ENCODE assay signal across 1 cellular context in the genomic region with DNA sequence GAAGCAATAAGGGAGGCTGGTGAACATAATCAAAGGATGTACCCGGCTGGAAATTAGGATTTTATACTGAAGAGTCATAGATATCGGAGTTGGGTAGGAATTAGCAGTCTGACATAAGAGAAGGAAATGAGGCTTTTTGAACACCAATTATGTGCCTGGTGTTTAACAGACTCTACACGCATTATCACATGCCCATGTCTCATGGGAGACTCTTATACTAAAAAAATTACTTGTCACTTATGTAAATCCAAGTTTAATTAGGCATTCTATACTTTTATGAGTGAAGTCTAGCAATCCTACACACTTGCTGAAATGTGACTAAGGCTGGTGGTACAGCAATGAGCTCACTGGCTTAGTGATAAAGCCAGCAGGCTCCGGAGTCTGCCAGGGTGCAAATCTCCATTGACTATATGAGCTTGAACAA.
TF ChIP-seq lines count a peak whose summit lies in the region.

No MANE protein-coding gene starts in this region.

TF ChIP-seq in IMR-90, 13 proteins besides CTCF, POLR2A, EP300 and RAD21:
- no peak for TF ChIP-seq RFX5 (IDR thresholded peaks at IDR 0.05; ENCODE audit: low read depth, low read length)
- TF ChIP-seq CEBPB (IDR thresholded peaks at IDR 0.05; ENCODE audit: low read depth, low read length): no peak
- no peak for TF ChIP-seq FOS (IDR thresholded peaks at IDR 0.05; ENCODE audit: low read depth, low read length)
- no peak for TF ChIP-seq MAFK (IDR thresholded peaks at IDR 0.05; ENCODE audit: low read depth, low read length)
- no peak for TF ChIP-seq NFE2L2 (IDR thresholded peaks at IDR 0.05; ENCODE audit: low read depth, low read length)
- no peak for TF ChIP-seq RCOR1 (IDR thresholded peaks at IDR 0.05; ENCODE audit: insufficient replicate concordance, low read length)
- no peak for TF ChIP-seq SMC3 (IDR thresholded peaks at IDR 0.05; ENCODE audit: low read depth, low read length)
- TF ChIP-seq, protein P1, sequence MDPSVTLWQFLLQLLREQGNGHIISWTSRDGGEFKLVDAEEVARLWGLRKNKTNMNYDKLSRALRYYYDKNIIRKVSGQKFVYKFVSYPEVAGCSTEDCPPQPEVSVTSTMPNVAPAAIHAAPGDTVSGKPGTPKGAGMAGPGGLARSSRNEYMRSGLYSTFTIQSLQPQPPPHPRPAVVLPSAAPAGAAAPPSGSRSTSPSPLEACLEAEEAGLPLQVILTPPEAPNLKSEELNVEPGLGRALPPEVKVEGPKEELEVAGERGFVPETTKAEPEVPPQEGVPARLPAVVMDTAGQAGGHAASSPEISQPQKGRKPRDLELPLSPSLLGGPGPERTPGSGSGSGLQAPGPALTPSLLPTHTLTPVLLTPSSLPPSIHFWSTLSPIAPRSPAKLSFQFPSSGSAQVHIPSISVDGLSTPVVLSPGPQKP (IDR thresholded peaks at IDR 0.05; ENCODE audit: borderline replicate concordance, low read depth, low read length): no peak
- TF ChIP-seq, protein P2, sequence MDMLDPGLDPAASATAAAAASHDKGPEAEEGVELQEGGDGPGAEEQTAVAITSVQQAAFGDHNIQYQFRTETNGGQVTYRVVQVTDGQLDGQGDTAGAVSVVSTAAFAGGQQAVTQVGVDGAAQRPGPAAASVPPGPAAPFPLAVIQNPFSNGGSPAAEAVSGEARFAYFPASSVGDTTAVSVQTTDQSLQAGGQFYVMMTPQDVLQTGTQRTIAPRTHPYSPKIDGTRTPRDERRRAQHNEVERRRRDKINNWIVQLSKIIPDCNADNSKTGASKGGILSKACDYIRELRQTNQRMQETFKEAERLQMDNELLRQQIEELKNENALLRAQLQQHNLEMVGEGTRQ (IDR thresholded peaks at IDR 0.05; ENCODE audit: low read depth, low read length): no peak
- no peak for TF ChIP-seq MXI1 (IDR thresholded peaks at IDR 0.05; ENCODE audit: borderline replicate concordance, low read depth, low read length)
- no peak for TF ChIP-seq CHD1 (IDR thresholded peaks at IDR 0.05; ENCODE audit: low read depth, low read length)
- no peak for TF ChIP-seq MAZ (IDR thresholded peaks at IDR 0.05; ENCODE audit: borderline replicate concordance, low read depth, low read length)
- no peak for TF ChIP-seq BHLHE40 (IDR thresholded peaks at IDR 0.05; ENCODE audit: low read depth, low read length)
